8 cellular contexts compared by ENCODE assay signal in genomic region chr4:2262145-2262943, GRCh38.
DNase-seq lines count a peak whose midpoint lies in the region; ATAC-seq and TF ChIP-seq lines count a peak whose summit lies in the region.

No MANE protein-coding gene starts in this region.

- peak overlapping the region; percentile 90 for H3K27ac ChIP-seq in C4-2B

- ATAC-seq in GM19372 (IDR thresholded peaks at IDR 0.05; ENCODE audit: low read depth, unreplicated experiment) (peak; percentile 91), HG03521 (IDR thresholded peaks at IDR 0.05; ENCODE audit: unreplicated experiment) (peak; percentile 88)

- peak; percentile 99 for DNase-seq in NCI-H69 (lab: John Stamatoyannopoulos, UW)
- DNase-seq in activated CD4-positive, alpha-beta T cell treated with anti-CD3 and anti-CD28 coated beads, Interleukin-2, amount 50 U/mL, for 1 hour: peak; percentile 97
- DNase-seq in dedifferentiated amniotic fluid mesenchymal stem cell (ENCODE audit: extremely low spot score): peak; percentile 99
- peak; percentile 100 for DNase-seq in left kidney (ENCODE audit: low read depth, low spot score)
- DNase-seq in stimulated activated CD4-positive, alpha-beta T cell treated with anti-CD3 and anti-CD28 coated beads, Interleukin-1b, Interleukin-23, amount 100 ng/mL, for 48 hours: peak; percentile 99

- no peak for TF ChIP-seq CTCF in C4-2B (conservative IDR thresholded peaks at IDR 0.05)

Comparison
In these comparisons a context has a peak if more than half of its experiments do, and no peak if none do; other contexts are left out.
1. Peak in every context shown above with its lines: DNase-seq, ATAC-seq and H3K27ac ChIP-seq.